ENCODE assay signal across 8 cellular contexts in the genomic region with DNA sequence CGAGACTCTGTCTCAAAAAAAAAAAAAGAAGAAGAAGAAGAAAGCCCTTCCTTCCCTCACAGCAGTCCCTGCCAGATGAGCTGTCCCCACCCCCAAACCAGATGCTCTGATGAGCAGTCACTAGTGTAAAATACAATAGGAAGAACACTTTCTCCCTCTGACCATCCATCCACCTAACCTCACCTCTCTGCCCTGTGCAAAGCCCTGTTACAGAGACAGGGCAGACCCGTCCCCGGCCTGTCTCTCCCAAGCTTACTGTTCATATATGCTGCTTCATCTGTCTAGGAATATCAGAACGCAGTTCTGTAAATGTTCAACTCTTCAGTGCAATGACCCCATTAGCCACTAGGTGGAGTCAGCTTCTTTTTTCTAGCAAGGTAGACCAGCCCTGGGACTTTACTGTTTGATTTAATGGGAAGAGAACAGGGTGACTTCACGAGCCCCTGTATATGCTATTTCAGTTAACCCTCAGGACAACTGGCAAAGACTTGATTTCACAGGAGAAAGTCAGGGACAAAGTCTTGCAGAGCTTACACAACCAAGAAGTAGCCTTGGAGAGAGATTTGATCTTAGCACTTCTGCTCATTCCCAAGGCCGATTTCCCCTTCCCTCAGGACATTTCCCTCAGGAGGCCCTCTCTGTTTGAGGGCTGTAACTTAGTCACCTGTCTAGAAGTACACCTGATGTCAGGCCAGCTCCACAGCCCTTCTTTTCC. TPM values are rescaled to one million over a fixed set of nuclear protein-coding genes. Genes with fewer than 3 reads are reported as not detected.
DNase-seq lines count a peak whose midpoint lies in the region; ATAC-seq and TF ChIP-seq lines count a peak whose summit lies in the region.

No MANE protein-coding gene starts in this region.

- H4K20me1 ChIP-seq in BLaER1 (peaks cover 7% of the 10 kb centered on the region; the same call in 1 of the 2 replicates), fibroblast of lung (ENCODE audit: control insufficient read depth, extremely low read depth, insufficient read depth, low read length) (no peaks in the 10 kb centered on the region), neural progenitor cell (ENCODE audit: low read depth) (no peaks in the 10 kb centered on the region)

- H3K9ac ChIP-seq in BLaER1: peak overlapping the region; percentile 16; the same call in 1 of the 2 replicates
- no peak overlapping the region for H3K9ac ChIP-seq in fibroblast of lung (ENCODE audit: insufficient read depth, low read length)
- no peak overlapping the region for H3K9ac ChIP-seq in neural progenitor cell

- in situ Hi-C loops in KBM-7 (cut with MboI; ENCODE audit: low pct_unique_long_range_greater_than_20kb, low sequenced_read_pairs): no loop called here

- H3K4me3 ChIP-seq in BLaER1: no peak overlapping the region
- peak overlapping the region in 1 of 4 experiments; percentile 5 for H3K4me3 ChIP-seq in fibroblast of lung (replicated peaks in 1 of 4; ENCODE audit: control extremely low read depth in 1 of 4, insufficient read depth in 1 of 4, low read depth in 3 of 4, low read length in 4 of 4)
- no peak overlapping the region for H3K4me3 ChIP-seq in neural progenitor cell
- no peak overlapping the region for H3K4me3 ChIP-seq in testis

- DNase-seq in KBM-7: peak; percentile 93
- DNase-seq in activated T-cell treated with anti-CD3 and anti-CD28 coated beads for 48 hours (ENCODE audit: low read depth): peak; percentile 25
- DNase-seq in fibroblast of lung (ENCODE audit: low read depth in 2 of 2): peak; percentile 68 to 90
- peak; percentile 82 for DNase-seq in neural progenitor cell (ENCODE audit: low spot score)
- peak; percentile 92 for DNase-seq in testis

- H3K36me3 ChIP-seq in BLaER1 (peaks cover 50% of the 10 kb centered on the region), fibroblast of lung (ENCODE audit: control insufficient read depth, insufficient read depth, low read length) (no peaks in the 10 kb centered on the region), neural progenitor cell (no peaks in the 10 kb centered on the region), testis (ENCODE audit: low read depth, missing control alignments) (no peaks in the 10 kb centered on the region)

- H2AFZ ChIP-seq in fibroblast of lung (ENCODE audit: low read length) (no peak overlapping the region), neural progenitor cell (replicated peaks) (no peak overlapping the region)

- H3K9me3 ChIP-seq in BLaER1: no peaks in the 10 kb centered on the region
- no peaks in the 10 kb centered on the region for H3K9me3 ChIP-seq in fibroblast of lung (ENCODE audit: control insufficient read depth, insufficient read depth, low read depth, low read length)
- H3K9me3 ChIP-seq in neural progenitor cell (ENCODE audit: low read depth): no peaks in the 10 kb centered on the region
- H3K9me3 ChIP-seq in testis: no peaks in the 10 kb centered on the region

- no peak for TF ChIP-seq POLR2A in testis (IDR thresholded peaks at IDR 0.05)

- H3K36me3 Mint-ChIP-seq in neural progenitor cell: no peaks in the 10 kb centered on the region

- WGBS in testis, 2 donors: 32% methylated on average over 6 of the region's 6 CpGs

- H3K27ac ChIP-seq in BLaER1 (no peak overlapping the region), fibroblast of lung (ENCODE audit: insufficient read depth, low read length) (no peak overlapping the region), neural progenitor cell (no peak overlapping the region), testis (no peak overlapping the region)

- H3K9me3 Mint-ChIP-seq in neural progenitor cell: no peaks in the 10 kb centered on the region

- H3K27ac Mint-ChIP-seq in neural progenitor cell: peak overlapping the region; percentile 8

- peak; percentile 85 to 96 for TF ChIP-seq CTCF in fibroblast of lung (conservative IDR thresholded peaks at IDR 0.05 in 1 of 2, IDR thresholded peaks at IDR 0.05 in 1 of 2; ENCODE audit: low read depth in 1 of 2, low read length in 2 of 2)
- peak; percentile 91 for TF ChIP-seq CTCF in neural progenitor cell (IDR thresholded peaks at IDR 0.05)
- peak; percentile 78 to 96 (median 89) for TF ChIP-seq CTCF in testis (IDR thresholded peaks at IDR 0.05)

- H3K27me3 ChIP-seq in BLaER1: no peaks in the 10 kb centered on the region
- H3K27me3 ChIP-seq in fibroblast of lung (ENCODE audit: control insufficient read depth, insufficient read depth, low read length): no peaks in the 10 kb centered on the region
- no peaks in the 10 kb centered on the region for H3K27me3 ChIP-seq in neural progenitor cell
- no peaks in the 10 kb centered on the region for H3K27me3 ChIP-seq in testis

- peaks cover 2% of the 10 kb centered on the region for H3F3A ChIP-seq in neural progenitor cell (ENCODE audit: low read depth)

- H3K27me3 Mint-ChIP-seq in neural progenitor cell (ENCODE audit: insufficient read depth, low read depth): peaks cover 9% of the 10 kb centered on the region

- ATAC-seq in GM19328 (IDR thresholded peaks at IDR 0.05; ENCODE audit: unreplicated experiment): peak; percentile 62

- H3K4me2 ChIP-seq in BLaER1 (peak overlapping the region; percentile 55), fibroblast of lung (ENCODE audit: extremely low read depth, insufficient read depth, low read length) (peak overlapping the region; percentile 73), neural progenitor cell (peak overlapping the region; percentile 53)

- H3K4me1 Mint-ChIP-seq in neural progenitor cell: peaks cover 10% of the 10 kb centered on the region

- intact Hi-C loops in testis (cut with DNase I; ENCODE audit: low total_unique reads): no loop called here

- no peak overlapping the region for H3K4me3 Mint-ChIP-seq in neural progenitor cell

- H3K79me2 ChIP-seq in fibroblast of lung (ENCODE audit: control insufficient read depth, insufficient read depth, low read length) (no peaks in the 10 kb centered on the region), neural progenitor cell (ENCODE audit: low read depth) (no peaks in the 10 kb centered on the region)

- H3K4me1 ChIP-seq in BLaER1 (peaks cover 33% of the 10 kb centered on the region), fibroblast of lung (ENCODE audit: control insufficient read depth, extremely low read depth, insufficient read depth, low read length) (peaks cover 2% of the 10 kb centered on the region), neural progenitor cell (no peaks in the 10 kb centered on the region), testis (no peaks in the 10 kb centered on the region)

TF ChIP-seq in PFSK-1, 5 proteins besides CTCF, POLR2A, EP300 and RAD21:
- TF ChIP-seq SIN3A (IDR thresholded peaks at IDR 0.05; ENCODE audit: borderline replicate concordance, insufficient read depth, low read length): no peak
- no peak for TF ChIP-seq TAF1 (IDR thresholded peaks at IDR 0.05; ENCODE audit: borderline replicate concordance, insufficient read depth, low read length)
- TF ChIP-seq POLR2AphosphoS5 (IDR thresholded peaks at IDR 0.05; ENCODE audit: low read depth, low read length): 0 out of 2 replicates have a peak, but pooled peaks have one; percentile 0
- no peak for TF ChIP-seq REST (IDR thresholded peaks at IDR 0.05; ENCODE audit: insufficient read depth in 1 of 2, low read depth in 2 of 2, low read length in 2 of 2)
TF ChIP-seq in PFSK-1: peak in this region for 1.

RNA-seq across cellular contexts. Expression of gene FGFR4, which starts 14.9 kb away (rescaled TPM):
- polyA plus RNA-seq in PFSK-1 (2012; ENCODE audit: insufficient read length, low read depth): 13.2 TPM
- total RNA-seq in fibroblast of lung (12.6 and 13.6 TPM in 2 replicates), neural progenitor cell (ENCODE audit: low replicate concordance) (8.2 and 41.3 TPM in 2 replicates), testis (10 to 100 TPM in 1 of 2 donors, 1 to 10 TPM in 1; 9.7 to 10.3 TPM)
- polyA plus RNA-seq in fibroblast of lung (5.6 and 28.4 TPM in 2 replicates), testis (ENCODE audit: insufficient read depth, low read depth, low replicate concordance) (7.8 TPM)
- polyA plus RNA-seq in fibroblast of lung (2012): 8.9 and 37.5 TPM in 2 replicates
- 12.7 and 60.0 TPM in 2 replicates for polyA minus RNA-seq in fibroblast of lung (ENCODE audit: low replicate concordance)

RNA-seq across cellular contexts. Expression of gene ZNF346, which starts 49.3 kb away (rescaled TPM):
- 17.9 TPM for polyA plus RNA-seq in PFSK-1 (2012; ENCODE audit: insufficient read length, low read depth)
- total RNA-seq in fibroblast of lung (12.8 and 14.9 TPM in 2 replicates), neural progenitor cell (ENCODE audit: low replicate concordance) (28.2 and 32.2 TPM in 2 replicates), testis (10 to 100 TPM; 31.1 to 31.7 TPM)
- polyA plus RNA-seq in fibroblast of lung (11.9 and 14.0 TPM in 2 replicates), testis (ENCODE audit: insufficient read depth, low read depth, low replicate concordance) (19.2 TPM)
- 7.9 and 10.1 TPM in 2 replicates for polyA plus RNA-seq in fibroblast of lung (2012)
- polyA minus RNA-seq in fibroblast of lung (ENCODE audit: low replicate concordance): 9.9 and 18.7 TPM in 2 replicates

Comparison
In these comparisons a context has a peak if more than half of its experiments do, and no peak if none do; other contexts are left out.
1. DNase-seq: peak in every context shown above with its lines; median percentile 93 in KBM-7; 92 in testis; 82 in neural progenitor cell; 79 in fibroblast of lung; 25 in activated T-cell treated with anti-CD3 and anti-CD28 coated beads for 48 hours.